ENCODE assay signal across 37 cellular contexts in the genomic region with DNA sequence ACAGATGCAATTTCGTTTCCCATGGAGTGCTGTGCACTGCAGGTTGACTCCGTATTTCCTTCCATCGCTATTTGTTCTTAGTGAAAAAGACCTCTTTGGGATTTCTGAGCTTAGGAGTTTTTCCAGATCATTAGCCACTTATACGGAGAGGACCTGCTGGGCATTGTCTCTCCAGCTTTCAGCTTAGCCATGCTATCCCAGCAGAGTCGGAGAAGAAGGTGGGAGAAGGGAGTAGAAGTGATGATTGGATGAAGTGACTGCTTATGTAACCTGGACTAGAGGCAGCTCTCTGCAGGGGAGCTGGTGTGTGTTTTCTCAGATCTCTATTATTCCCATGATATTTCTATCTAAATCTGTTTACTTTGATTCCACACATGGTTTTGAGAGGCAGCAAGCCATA.
"Had no signal": no experiment of that assay in that cellular context is flagged by ENCODE, and none has a peak within 500 bp of the region (broad histone marks: within the 10 kb centered on the region; RNA-seq: fewer than 3 reads in every experiment).

No MANE protein-coding gene starts in this region.

- H3K27ac ChIP-seq: coronary artery, gastroesophageal sphincter, hepatocyte, left ventricle myocardium inferior, pancreas, prostate gland, skin epidermis, thoracic aorta, WERI-Rb-1 had no signal

- FAIRE-seq: bronchial epithelial cell, pancreas, urothelium cell line had no signal

- H3K4me3 Mint-ChIP-seq: activated CD4-positive, alpha-beta memory T cell treated with anti-CD3 and anti-CD28 coated beads, Interleukin-2, amount 10 ng/mL, durations not matched to agents 7 days and 5 days; activated CD4-positive, alpha-beta T cell treated with anti-CD3 and anti-CD28 coated beads, Interleukin-2, amount 10 ng/mL, durations not matched to agents 24 days and 14 days; activated CD8-positive, alpha-beta memory T cell treated with anti-CD3 and anti-CD28 coated beads, Interleukin-2, amount 10 ng/mL, durations not matched to agents 7 days and 5 days; activated naive CD8-positive, alpha-beta T cell; central memory CD8-positive, alpha-beta T cell; effector memory CD8-positive, alpha-beta T cell; natural killer cell treated with Interleukin-12 subunit alpha and Interleukin-12 subunit beta and Interleukin-15 and Interleukin-18, amount 100 ng/mL, for 72 hours; T-helper 1 cell treated with Interleukin-12 subunit alpha and Interleukin-12 subunit beta and Interleukin-4 antibody, amounts not matched to agents 30 μg/mL and 1 μg/mL, for 36 hours had no signal

- H3K4me1 ChIP-seq: left ventricle myocardium inferior, pancreas, prostate gland had no signal

- H3K4me2 ChIP-seq: hepatocyte had no signal

- H3K4me1 Mint-ChIP-seq: activated CD4-positive, alpha-beta memory T cell treated with anti-CD3 and anti-CD28 coated beads, Interleukin-2, amount 10 ng/mL, durations not matched to agents 7 days and 5 days; activated CD4-positive, alpha-beta T cell treated with anti-CD3 and anti-CD28 coated beads, Interleukin-2, amount 10 ng/mL, durations not matched to agents 24 days and 14 days; activated CD8-positive, alpha-beta memory T cell treated with anti-CD3 and anti-CD28 coated beads, Interleukin-2, amount 10 ng/mL, durations not matched to agents 7 days and 5 days; central memory CD8-positive, alpha-beta T cell had no signal

- H2AFZ ChIP-seq: hepatocyte had no signal

- H3K27ac Mint-ChIP-seq: activated CD4-positive, alpha-beta memory T cell treated with anti-CD3 and anti-CD28 coated beads, Interleukin-2, amount 10 ng/mL, durations not matched to agents 7 days and 5 days; activated CD4-positive, alpha-beta T cell treated with anti-CD3 and anti-CD28 coated beads, Interleukin-2, amount 10 ng/mL, durations not matched to agents 24 days and 14 days; activated CD8-positive, alpha-beta memory T cell treated with anti-CD3 and anti-CD28 coated beads, Interleukin-2, amount 10 ng/mL, durations not matched to agents 7 days and 5 days; activated naive CD8-positive, alpha-beta T cell; activated T-helper 2 cell treated with anti-CD3 and anti-CD28 coated beads, Interferon-gamma antibody, Interleukin-2, Interleukin-4, amounts not matched to agents 10 μg/mL and 5 μg/mL and 100 μg/mL, durations not matched to agents 14 hours and 24 hours and 36 hours; effector memory CD8-positive, alpha-beta T cell; natural killer cell treated with Interleukin-12 subunit alpha and Interleukin-12 subunit beta and Interleukin-15 and Interleukin-18, amount 100 ng/mL, for 72 hours; T-helper 1 cell treated with Interleukin-12 subunit alpha and Interleukin-12 subunit beta and Interleukin-4 antibody, amounts not matched to agents 30 μg/mL and 1 μg/mL, for 36 hours had no signal

- H3K36me3 ChIP-seq: gastroesophageal sphincter, left ventricle myocardium inferior, pancreas, prostate gland, thoracic aorta, WERI-Rb-1 had no signal

- H3K79me2 ChIP-seq: hepatocyte had no signal

- DNase-seq: activated CD4-positive, alpha-beta memory T cell treated with anti-CD3 and anti-CD28 coated beads, Interleukin-2, amount 10 ng/mL, durations not matched to agents 7 days and 5 days; activated CD4-positive, alpha-beta T cell treated with anti-CD3 and anti-CD28 coated beads, Interleukin-2, amount 10 ng/mL, durations not matched to agents 24 days and 14 days; activated CD4-positive, CD25-positive, alpha-beta regulatory T cell treated with anti-CD3 and anti-CD28 coated beads, Interleukin-2, amount 50 U/mL, for 72 hours; activated CD8-positive, alpha-beta memory T cell treated with anti-CD3 and anti-CD28 coated beads, Interleukin-2, amount 10 ng/mL, durations not matched to agents 7 days and 5 days; activated naive CD4-positive, alpha-beta T cell; activated T-cell treated with anti-CD3 and anti-CD28 coated beads, Interleukin-2, amount 50 U/mL, for 48 hours; anterior cingulate cortex; effector memory CD8-positive, alpha-beta T cell; erythroblast; islet precursor cell; left ventricle myocardium inferior; mucosa of descending colon; nucleus accumbens; pancreas; retina; stimulated activated CD4-positive, alpha-beta T cell treated with anti-CD3 and anti-CD28 coated beads, Interleukin-12 subunit alpha, Interleukin-12 subunit beta, amount 100 ng/mL, for 4 hours; stimulated activated CD4-positive, alpha-beta T cell treated with anti-CD3 and anti-CD28 coated beads, Interleukin-4, amount 100 ng/mL, for 1 hour; stimulated activated naive CD8-positive, alpha-beta T cell treated with anti-CD3 and anti-CD28 coated beads, Interleukin-15, Interleukin-2, amounts not matched to agents 100 U/mL and 50 U/mL, for 24 hours; T1000; trophoblast cell; WERI-Rb-1 had no signal

- H3K9me3 ChIP-seq: gastroesophageal sphincter, left ventricle myocardium inferior, mucosa of descending colon, pancreas, prostate gland, thoracic aorta had no signal

- H3K4me3 ChIP-seq: coronary artery, gastroesophageal sphincter, hepatocyte, left ventricle myocardium inferior, lung, mucosa of descending colon, pancreas, prostate gland, skin epidermis, thoracic aorta had no signal

- ATAC-seq: activated CD8-positive, alpha-beta memory T cell treated with anti-CD3 and anti-CD28 coated beads, Interleukin-2, amount 10 ng/mL, durations not matched to agents 7 days and 5 days; effector memory CD8-positive, alpha-beta T cell; gastroesophageal sphincter; mucosa of descending colon; natural killer cell treated with Interleukin-12 subunit alpha and Interleukin-12 subunit beta and Interleukin-15 and Interleukin-18, amount 100 ng/mL, for 72 hours; pancreas; sciatic nerve; stimulated activated naive CD8-positive, alpha-beta T cell treated with anti-CD3 and anti-CD28 coated beads, Interleukin-15, Interleukin-2, amounts not matched to agents 100 U/mL and 50 U/mL, for 24 hours had no signal

- H3K9me3 Mint-ChIP-seq: activated CD4-positive, alpha-beta T cell treated with anti-CD3 and anti-CD28 coated beads, Interleukin-2, amount 10 ng/mL, durations not matched to agents 24 days and 14 days; T-helper 1 cell treated with Interleukin-12 subunit alpha and Interleukin-12 subunit beta and Interleukin-4 antibody, amounts not matched to agents 30 μg/mL and 1 μg/mL, for 36 hours had no signal

- H3K27me3 ChIP-seq: dorsolateral prefrontal cortex, gastroesophageal sphincter, hepatocyte, pancreas had no signal

- H3K36me3 Mint-ChIP-seq: activated CD8-positive, alpha-beta memory T cell treated with anti-CD3 and anti-CD28 coated beads, Interleukin-2, amount 10 ng/mL, durations not matched to agents 7 days and 5 days; activated naive CD8-positive, alpha-beta T cell had no signal

- H3K27me3 Mint-ChIP-seq: activated CD4-positive, alpha-beta memory T cell treated with anti-CD3 and anti-CD28 coated beads, Interleukin-2, amount 10 ng/mL, durations not matched to agents 7 days and 5 days; activated CD4-positive, alpha-beta T cell treated with anti-CD3 and anti-CD28 coated beads, Interleukin-2, amount 10 ng/mL, durations not matched to agents 24 days and 14 days; activated CD8-positive, alpha-beta memory T cell treated with anti-CD3 and anti-CD28 coated beads, Interleukin-2, amount 10 ng/mL, durations not matched to agents 7 days and 5 days; activated naive CD8-positive, alpha-beta T cell; central memory CD8-positive, alpha-beta T cell; effector memory CD8-positive, alpha-beta T cell; natural killer cell treated with Interleukin-12 subunit alpha and Interleukin-12 subunit beta and Interleukin-15 and Interleukin-18, amount 100 ng/mL, for 72 hours had no signal
